ENCODE assay signal across 14 cellular contexts in genomic region chr14:68495638-68496114, GRCh38.
DNase-seq lines count a peak whose midpoint lies in the region; ATAC-seq and TF ChIP-seq lines count a peak whose summit lies in the region.
"Had no signal": no experiment of that assay in that cellular context is flagged by ENCODE, and none has a peak within 500 bp of the region (broad histone marks: within the 10 kb centered on the region; RNA-seq: fewer than 3 reads in every experiment).

No MANE protein-coding gene starts in this region.

- 91% methylated on average over 4 of the region's 4 CpGs for WGBS in right cardiac atrium
- 90 to 93% methylated on average over 4 of the region's 4 CpGs for WGBS in heart right ventricle, 2 donors

- ATAC-seq in right cardiac atrium = no peak
- no peak for ATAC-seq in heart right ventricle
- peak; percentile 45 for ATAC-seq in HG03060 (IDR thresholded peaks at IDR 0.05; ENCODE audit: low read depth, unreplicated experiment)
- ATAC-seq in esophagus mucosa = peak; percentile 20
- no peak for ATAC-seq in HG03039 (IDR thresholded peaks at IDR 0.05; ENCODE audit: unreplicated experiment)
- no peak for ATAC-seq in sciatic nerve

- no peaks in the 10 kb centered on the region for H3K36me3 ChIP-seq in heart right ventricle
- H3K36me3 ChIP-seq: adrenal gland, heart left ventricle, right atrium auricular region had no signal

- DNase-seq in right cardiac atrium = no peak
- DNase-seq in heart right ventricle = no peak
- DNase-seq in amygdala (lab: John Stamatoyannopoulos, UW) = no peak
- DNase-seq in sciatic nerve (ENCODE audit: low spot score) = no peak
- DNase-seq in stimulated activated naive CD4-positive, alpha-beta T cell treated with Interleukin-2 at 50 U/mL for 16 hours (lab: John Stamatoyannopoulos, UW) = no peak
- DNase-seq: dorsolateral prefrontal cortex, heart left ventricle, NCI-H2081 treated with DMSO at 0.1 percent for 48 hours, T-helper 9 cell had no signal

- no peaks in the 10 kb centered on the region for H3K4me1 ChIP-seq in right cardiac atrium (ENCODE audit: control insufficient read depth, insufficient read depth, low read length)
- H3K4me1 ChIP-seq in heart right ventricle = peaks cover 0 to 21% (median 0%) of the 10 kb centered on the region in 9 donors
- H3K4me1 ChIP-seq: adrenal gland had no signal

- H3K27ac ChIP-seq in right cardiac atrium (ENCODE audit: low read length) = peak overlapping the region; percentile 20
- peak overlapping the region in 3 of 10 donors; percentile 18 to 61 (median 43) for H3K27ac ChIP-seq in heart right ventricle
- H3K27ac ChIP-seq: dorsolateral prefrontal cortex, right atrium auricular region had no signal

- intact Hi-C loops in right cardiac atrium (cut with DNase I) = no loop called here
- intact Hi-C loops in heart right ventricle (cut with DNase I) = no loop called here
- intact Hi-C loops in sciatic nerve (cut with DNase I) = no loop called here

- TF ChIP-seq CTCF in heart right ventricle (IDR thresholded peaks at IDR 0.05) = no peak

- H3K9me3 ChIP-seq in right cardiac atrium (ENCODE audit: control insufficient read depth, low read length) = no peaks in the 10 kb centered on the region
- no peaks in the 10 kb centered on the region for H3K9me3 ChIP-seq in heart right ventricle
- H3K9me3 ChIP-seq: adrenal gland, heart left ventricle, right atrium auricular region had no signal

- H3K27me3 ChIP-seq in right cardiac atrium (ENCODE audit: control insufficient read depth, insufficient read depth) (no peaks in the 10 kb centered on the region), heart right ventricle (no peaks in the 10 kb centered on the region)
- H3K27me3 ChIP-seq: adrenal gland, dorsolateral prefrontal cortex, heart left ventricle, right atrium auricular region had no signal

- H3K4me3 ChIP-seq in right cardiac atrium (ENCODE audit: low read length) (no peak overlapping the region), heart right ventricle (no peak overlapping the region)
- H3K4me3 ChIP-seq: adrenal gland, dorsolateral prefrontal cortex, heart left ventricle, right atrium auricular region had no signal

Comparison
In these comparisons a context has a peak if more than half of its experiments do, and no peak if none do; other contexts are left out.
1. ATAC-seq: peak in HG03060 (single experiment) and esophagus mucosa (single experiment); none in right cardiac atrium (0 of 2), heart right ventricle (0 of 8), HG03039 (single experiment) and sciatic nerve (single experiment).